8 cellular contexts compared by ENCODE assay signal in genomic region chr12:120497524-120498150, GRCh38. TPM values are rescaled to one million over a fixed set of nuclear protein-coding genes. Genes with fewer than 3 reads are reported as not detected.
DNase-seq lines count a peak whose midpoint lies in the region; TF ChIP-seq lines count a peak whose summit lies in the region.

No MANE protein-coding gene starts in this region.

- peaks cover 19% of the 10 kb centered on the region for H3K4me1 ChIP-seq in CD4-positive, alpha-beta memory T cell (ENCODE audit: insufficient read depth, low read length)
- peaks cover 23% of the 10 kb centered on the region for H3K4me1 ChIP-seq in OCI-LY1 (ENCODE audit: insufficient read depth, low read length, severe bottlenecking)
- H3K4me1 ChIP-seq in osteoblast (ENCODE audit: insufficient read depth, low read length), result peaks cover 20% of the 10 kb centered on the region

- CTCF ChIA-PET in CD4-positive, alpha-beta memory T cell (lab: Charles Lee; ENCODE audit: partially characterized antibody), result interaction anchor here (1.0 to 4.5 kb wide), 7 partner anchors 12 to 85 kb away, joined by 3 to 26 read pairs (median 5); partner anchors contain the start of gene SRSF9

- no peaks in the 10 kb centered on the region for H3K9me2 ChIP-seq in OCI-LY1 (ENCODE audit: low read depth, low read length)

- H3K4me3 ChIP-seq in CD4-positive, alpha-beta memory T cell (ENCODE audit: low read length in 2 of 2), result peak overlapping the region; percentile 93 to 94
- peak overlapping the region; percentile 98 for H3K4me3 ChIP-seq in OCI-LY1 (ENCODE audit: low read depth, low read length, poor library complexity, severe bottlenecking)
- peak overlapping the region; percentile 91 for H3K4me3 ChIP-seq in osteoblast (ENCODE audit: insufficient read depth, low read length)

- H3K9me3 Mint-ChIP-seq in CD4-positive, alpha-beta memory T cell, result no peaks in the 10 kb centered on the region
- no peaks in the 10 kb centered on the region for H3K9me3 Mint-ChIP-seq in endothelial cell (ENCODE audit: unreplicated experiment)

- H3K4me2 ChIP-seq in OCI-LY1 (ENCODE audit: low read length) (peak overlapping the region; percentile 100), osteoblast (ENCODE audit: insufficient read depth, low read length) (peak overlapping the region; percentile 94)

- DNase-seq in CD4-positive, alpha-beta memory T cell, result no peak
- DNase-seq in endothelial cell (ENCODE audit: low spot score) (no peak), osteoblast (ENCODE audit: insufficient read length, low spot score, missing footprints) (peak; percentile 45), MV-4-11 (lab: John Stamatoyannopoulos, UW) (no peak), SHP77 (lab: John Stamatoyannopoulos, UW) (no peak), NCI-H2081 treated with DMSO at 0.1 percent for 48 hours (lab: John Stamatoyannopoulos, UW) (no peak), GM19240 (ENCODE audit: insufficient read length, low spot score) (no peak)

- H3K79me2 ChIP-seq in OCI-LY1 (ENCODE audit: insufficient read depth, low read length) (peaks cover 19% of the 10 kb centered on the region), osteoblast (ENCODE audit: insufficient read depth, low read length) (peaks cover 40% of the 10 kb centered on the region)

- no peaks in the 10 kb centered on the region for H3K9me3 ChIP-seq in CD4-positive, alpha-beta memory T cell (ENCODE audit: control insufficient read depth in 1 of 2, low read length in 2 of 2)
- H3K9me3 ChIP-seq in OCI-LY1 (ENCODE audit: low read length) (no peaks in the 10 kb centered on the region), osteoblast (ENCODE audit: low read depth, low read length) (no peaks in the 10 kb centered on the region)

- peak overlapping the region; percentile 91 to 98 (median 94) for H3K4me3 Mint-ChIP-seq in CD4-positive, alpha-beta memory T cell
- H3K4me3 Mint-ChIP-seq in endothelial cell (ENCODE audit: unreplicated experiment), result peak overlapping the region; percentile 99

- H2AFZ ChIP-seq in OCI-LY1 (ENCODE audit: low read length), result no peak overlapping the region
- H2AFZ ChIP-seq in osteoblast (ENCODE audit: low read length), result no peak overlapping the region

- intact Hi-C loops in CD4-positive, alpha-beta memory T cell (cut with micrococcal nuclease), result loop anchor here (2.0 kb wide), 1 partner anchor 59 kb away; the partner anchor contains the start of gene COX6A1

- peaks cover 23 to 52% (median 37%) of the 10 kb centered on the region in 4 donors for H3K4me1 Mint-ChIP-seq in CD4-positive, alpha-beta memory T cell
- H3K4me1 Mint-ChIP-seq in endothelial cell (ENCODE audit: unreplicated experiment), result peaks cover 22% of the 10 kb centered on the region

- H3K27me3 Mint-ChIP-seq in CD4-positive, alpha-beta memory T cell, result no peaks in the 10 kb centered on the region
- peaks cover 5% of the 10 kb centered on the region for H3K27me3 Mint-ChIP-seq in endothelial cell (ENCODE audit: unreplicated experiment)

- H3K9ac ChIP-seq in OCI-LY1 (ENCODE audit: low read length), result peak overlapping the region; percentile 92

- H3F3A ChIP-seq in OCI-LY1 (ENCODE audit: insufficient read depth, low read length), result peaks cover 4% of the 10 kb centered on the region

- H3K36me3 Mint-ChIP-seq in CD4-positive, alpha-beta memory T cell, result peaks cover 8 to 23% of the 10 kb centered on the region in 2 donors
- peaks cover 14% of the 10 kb centered on the region for H3K36me3 Mint-ChIP-seq in endothelial cell (ENCODE audit: low read depth, unreplicated experiment)

- peak overlapping the region; percentile 82 for H3K27ac ChIP-seq in CD4-positive, alpha-beta memory T cell (ENCODE audit: low read depth, low read length)
- H3K27ac ChIP-seq in OCI-LY1 (ENCODE audit: low read depth, low read length, poor library complexity, severe bottlenecking) (peak overlapping the region; percentile 29), osteoblast (ENCODE audit: low read depth, low read length) (peak overlapping the region; percentile 21)

- no peaks in the 10 kb centered on the region for H3K36me3 ChIP-seq in CD4-positive, alpha-beta memory T cell (ENCODE audit: insufficient read depth, low read length)
- H3K36me3 ChIP-seq in OCI-LY1 (ENCODE audit: insufficient read depth, low read length), result peaks cover 30% of the 10 kb centered on the region
- H3K36me3 ChIP-seq in osteoblast (ENCODE audit: insufficient read depth, low read length), result peaks cover 17% of the 10 kb centered on the region

- no peak for TF ChIP-seq CTCF in OCI-LY1 (IDR thresholded peaks at IDR 0.05; ENCODE audit: low read length)
- no peak for TF ChIP-seq CTCF in endothelial cell (IDR thresholded peaks at IDR 0.05; ENCODE audit: unreplicated experiment)
- no peak for TF ChIP-seq CTCF in osteoblast (IDR thresholded peaks at IDR 0.05; ENCODE audit: extremely low read depth, low read depth, low read length)

- no peaks in the 10 kb centered on the region for H3K27me3 ChIP-seq in CD4-positive, alpha-beta memory T cell (ENCODE audit: insufficient read depth, low read length)
- H3K27me3 ChIP-seq in OCI-LY1 (ENCODE audit: insufficient read depth, low read length) (no peaks in the 10 kb centered on the region), osteoblast (ENCODE audit: insufficient read depth, low read length) (no peaks in the 10 kb centered on the region)

- peak overlapping the region; percentile 63 to 94 (median 92) for H3K27ac Mint-ChIP-seq in CD4-positive, alpha-beta memory T cell
- H3K27ac Mint-ChIP-seq in endothelial cell (ENCODE audit: unreplicated experiment), result peak overlapping the region; percentile 44

- POLR2A ChIA-PET in CD4-positive, alpha-beta memory T cell (lab: Charles Lee; ENCODE audit: partially characterized antibody), result interaction anchor here (1.0 to 4.5 kb wide), 9 partner anchors 18 to 297 kb away, joined by 3 to 42 read pairs (median 8); partner anchors contain the start of genes COQ5, GATC, RNU4-1 and RNU4-2

- H4K20me1 ChIP-seq in OCI-LY1 (ENCODE audit: insufficient read depth, low read length) (no peaks in the 10 kb centered on the region), osteoblast (ENCODE audit: insufficient read depth, low read length) (peaks cover 19% of the 10 kb centered on the region)

RNA-seq across cellular contexts. Expression of gene DYNLL1, which starts 1.7 kb away (rescaled TPM):
- 100 to 1,000 TPM in 1 of 2 experiments, 10 to 100 TPM in 1; 97.5 to 108 TPM for total RNA-seq in CD4-positive, alpha-beta memory T cell
- polyA plus RNA-seq in CD4-positive, alpha-beta memory T cell, result 100 to 1,000 TPM; 348 to 351 TPM
- 392 TPM for total RNA-seq in endothelial cell (ENCODE audit: unreplicated experiment)
- 162 and 168 TPM in 2 replicates for total RNA-seq in osteoblast

RNA-seq across cellular contexts. Expression of gene SRSF9, which starts 28.1 kb away (rescaled TPM):
- 100 to 1,000 TPM; 139 to 143 TPM for total RNA-seq in CD4-positive, alpha-beta memory T cell
- polyA plus RNA-seq in CD4-positive, alpha-beta memory T cell, result 100 to 1,000 TPM; 169 to 235 TPM
- 255 TPM for total RNA-seq in endothelial cell (ENCODE audit: unreplicated experiment)
- total RNA-seq in osteoblast, result 103 and 107 TPM in 2 replicates

RNA-seq across cellular contexts. Expression of gene COQ5, which starts 31.3 kb away (rescaled TPM):
- 10 to 100 TPM; 19.7 to 21.6 TPM for total RNA-seq in CD4-positive, alpha-beta memory T cell
- polyA plus RNA-seq in CD4-positive, alpha-beta memory T cell, result 10 to 100 TPM; 35.2 to 55.1 TPM
- total RNA-seq in endothelial cell (ENCODE audit: unreplicated experiment) (27.2 TPM), osteoblast (15.2 and 19.2 TPM in 2 replicates)

RNA-seq across cellular contexts. Expression of gene RNF10, which starts 36.5 kb away (rescaled TPM):
- total RNA-seq in CD4-positive, alpha-beta memory T cell, result 100 to 1,000 TPM; 244 to 249 TPM
- polyA plus RNA-seq in CD4-positive, alpha-beta memory T cell, result 100 to 1,000 TPM; 101 to 146 TPM
- total RNA-seq in endothelial cell (ENCODE audit: unreplicated experiment), result 157 TPM
- total RNA-seq in osteoblast, result 117 and 122 TPM in 2 replicates

RNA-seq across cellular contexts. Expression of gene GATC, which starts 51.4 kb away (rescaled TPM):
- total RNA-seq in CD4-positive, alpha-beta memory T cell, result 10 to 100 TPM; 30.2 to 31.9 TPM
- 10 to 100 TPM in 1 of 2 donors, 1 to 10 TPM in 1; 9.3 to 21.2 TPM for polyA plus RNA-seq in CD4-positive, alpha-beta memory T cell
- total RNA-seq in endothelial cell (ENCODE audit: unreplicated experiment) (25.5 TPM), osteoblast (14.5 and 20.0 TPM in 2 replicates)

Comparison
In these comparisons a context has a peak if more than half of its experiments do, and no peak if none do; other contexts are left out.
1. H3K27ac ChIP-seq: peak in every context shown above with its lines; median percentile 82 in CD4-positive, alpha-beta memory T cell; 29 in OCI-LY1; 21 in osteoblast.